Comparison of ENCODE assay signal across 2 cellular contexts in genomic region chr9:104092192-104092591, GRCh38.
TF ChIP-seq lines count a peak whose summit lies in the region.

No MANE protein-coding gene starts in this region.

TF ChIP-seq in HepG2, 621 proteins besides CTCF, POLR2A, EP300 and RAD21:
- TF ChIP-seq, protein P1, sequence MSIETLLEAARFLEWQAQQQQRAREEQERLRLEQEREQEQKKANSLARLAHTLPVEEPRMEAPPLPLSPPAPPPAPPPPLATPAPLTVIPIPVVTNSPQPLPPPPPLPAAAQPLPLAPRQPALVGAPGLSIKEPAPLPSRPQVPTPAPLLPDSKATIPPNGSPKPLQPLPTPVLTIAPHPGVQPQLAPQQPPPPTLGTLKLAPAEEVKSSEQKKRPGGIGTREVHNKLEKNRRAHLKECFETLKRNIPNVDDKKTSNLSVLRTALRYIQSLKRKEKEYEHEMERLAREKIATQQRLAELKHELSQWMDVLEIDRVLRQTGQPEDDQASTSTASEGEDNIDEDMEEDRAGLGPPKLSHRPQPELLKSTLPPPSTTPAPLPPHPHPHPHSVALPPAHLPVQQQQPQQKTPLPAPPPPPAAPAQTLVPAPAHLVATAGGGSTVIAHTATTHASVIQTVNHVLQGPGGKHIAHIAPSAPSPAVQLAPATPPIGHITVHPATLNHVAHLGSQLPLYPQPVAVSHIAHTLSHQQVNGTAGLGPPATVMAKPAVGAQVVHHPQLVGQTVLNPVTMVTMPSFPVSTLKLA (IDR thresholded peaks at IDR 0.05) = no peak
- TF ChIP-seq MEIS1 (CRISPR knock-in tag; IDR thresholded peaks at IDR 0.05; ENCODE audit: borderline replicate concordance) = no peak
- TF ChIP-seq ZNF557 (CRISPR knock-in tag; IDR thresholded peaks at IDR 0.05) = no peak
- no peak for TF ChIP-seq JUNB (CRISPR knock-in tag; IDR thresholded peaks at IDR 0.05; ENCODE audit: borderline replicate concordance)
- TF ChIP-seq MED8 (CRISPR knock-in tag; IDR thresholded peaks at IDR 0.05; ENCODE audit: insufficient replicate concordance) = no peak
- 0 out of 2 replicates have a peak, but pooled peaks have one; percentile 0 for TF ChIP-seq REL (CRISPR knock-in tag; conservative IDR thresholded peaks at IDR 0.05)
- TF ChIP-seq ELF3 (CRISPR knock-in tag; IDR thresholded peaks at IDR 0.05) = no peak
- TF ChIP-seq REXO4 (CRISPR knock-in tag; IDR thresholded peaks at IDR 0.05; ENCODE audit: borderline replicate concordance) = no peak
- TF ChIP-seq PLSCR1 (CRISPR knock-in tag; IDR thresholded peaks at IDR 0.05; ENCODE audit: borderline replicate concordance) = no peak
- no peak for TF ChIP-seq GRHL1 (CRISPR knock-in tag; conservative IDR thresholded peaks at IDR 0.05)
- no peak for TF ChIP-seq PCBP1 (IDR thresholded peaks at IDR 0.05; ENCODE audit: borderline replicate concordance, low read depth, low read length)
- 0 out of 2 replicates have a peak, but pooled peaks have one; percentile 56 for TF ChIP-seq RBAK (CRISPR knock-in tag; IDR thresholded peaks at IDR 0.05)
- TF ChIP-seq NR0B2 (CRISPR knock-in tag; IDR thresholded peaks at IDR 0.05) = no peak
- TF ChIP-seq ZNF543 (CRISPR knock-in tag; IDR thresholded peaks at IDR 0.05) = no peak
- no peak for TF ChIP-seq SMARCE1 (IDR thresholded peaks at IDR 0.05; ENCODE audit: borderline replicate concordance)
- no peak for TF ChIP-seq ZHX2 (IDR thresholded peaks at IDR 0.05; ENCODE audit: low read depth)
- no peak for TF ChIP-seq ZHX2 (CRISPR knock-in tag; IDR thresholded peaks at IDR 0.05; ENCODE audit: borderline replicate concordance)

TF ChIP-seq in liver, 16 proteins besides CTCF, POLR2A, EP300 and RAD21 (continued from another document):
- no peak for TF ChIP-seq FOXA2 (IDR thresholded peaks at IDR 0.05)
- no peak for TF ChIP-seq ATF3 (IDR thresholded peaks at IDR 0.05)
- TF ChIP-seq MAX (IDR thresholded peaks at IDR 0.05) = no peak
- no peak for TF ChIP-seq HNF4G (IDR thresholded peaks at IDR 0.05)
- TF ChIP-seq, protein P2, sequence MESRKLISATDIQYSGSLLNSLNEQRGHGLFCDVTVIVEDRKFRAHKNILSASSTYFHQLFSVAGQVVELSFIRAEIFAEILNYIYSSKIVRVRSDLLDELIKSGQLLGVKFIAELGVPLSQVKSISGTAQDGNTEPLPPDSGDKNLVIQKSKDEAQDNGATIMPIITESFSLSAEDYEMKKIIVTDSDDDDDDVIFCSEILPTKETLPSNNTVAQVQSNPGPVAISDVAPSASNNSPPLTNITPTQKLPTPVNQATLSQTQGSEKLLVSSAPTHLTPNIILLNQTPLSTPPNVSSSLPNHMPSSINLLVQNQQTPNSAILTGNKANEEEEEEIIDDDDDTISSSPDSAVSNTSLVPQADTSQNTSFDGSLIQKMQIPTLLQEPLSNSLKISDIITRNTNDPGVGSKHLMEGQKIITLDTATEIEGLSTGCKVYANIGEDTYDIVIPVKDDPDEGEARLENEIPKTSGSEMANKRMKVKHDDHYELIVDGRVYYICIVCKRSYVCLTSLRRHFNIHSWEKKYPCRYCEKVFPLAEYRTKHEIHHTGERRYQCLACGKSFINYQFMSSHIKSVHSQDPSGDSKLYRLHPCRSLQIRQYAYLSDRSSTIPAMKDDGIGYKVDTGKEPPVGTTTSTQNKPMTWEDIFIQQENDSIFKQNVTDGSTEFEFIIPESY (IDR thresholded peaks at IDR 0.05) = no peak
- peak; percentile 18 for TF ChIP-seq SP1 (IDR thresholded peaks at IDR 0.05)
- TF ChIP-seq GABPA (IDR thresholded peaks at IDR 0.05 in 1 of 2, conservative IDR thresholded peaks at IDR 0.05 in 1 of 2) = no peak
